1 cellular context compared by ENCODE assay signal in the genomic region with DNA sequence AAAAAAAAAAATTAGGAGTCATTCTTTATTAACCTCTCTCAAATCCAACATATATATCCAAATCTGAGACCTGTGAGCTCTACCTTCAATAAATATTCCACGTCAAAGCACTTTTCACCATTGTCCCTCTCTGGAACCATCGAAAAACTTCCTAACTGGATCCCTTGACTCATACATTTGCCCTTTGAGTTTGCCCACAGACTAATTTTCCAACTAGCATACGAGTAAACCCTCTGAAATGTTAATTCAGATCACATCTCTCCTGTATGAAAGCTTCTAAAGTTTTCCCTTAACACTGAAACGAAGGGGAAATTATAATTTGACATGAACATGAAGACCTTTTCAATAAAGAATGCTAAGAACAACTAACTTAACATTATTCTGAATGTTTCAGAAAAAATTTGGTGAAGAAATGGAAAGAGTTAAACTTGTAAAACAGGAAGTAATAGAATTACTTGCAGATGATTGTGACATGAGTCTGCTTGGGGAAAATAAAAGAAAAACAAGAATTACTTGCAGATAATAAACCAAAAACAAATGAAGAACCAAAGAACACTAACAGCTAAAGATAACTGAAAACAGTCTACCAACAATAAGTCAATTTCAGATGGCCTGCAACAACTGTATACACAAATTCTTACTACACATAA.
TF ChIP-seq lines count a peak whose summit lies in the region.

No MANE protein-coding gene starts in this region.

TF ChIP-seq in IMR-90, 13 proteins besides CTCF, POLR2A, EP300 and RAD21 (continued from another document):
- TF ChIP-seq, protein P1, sequence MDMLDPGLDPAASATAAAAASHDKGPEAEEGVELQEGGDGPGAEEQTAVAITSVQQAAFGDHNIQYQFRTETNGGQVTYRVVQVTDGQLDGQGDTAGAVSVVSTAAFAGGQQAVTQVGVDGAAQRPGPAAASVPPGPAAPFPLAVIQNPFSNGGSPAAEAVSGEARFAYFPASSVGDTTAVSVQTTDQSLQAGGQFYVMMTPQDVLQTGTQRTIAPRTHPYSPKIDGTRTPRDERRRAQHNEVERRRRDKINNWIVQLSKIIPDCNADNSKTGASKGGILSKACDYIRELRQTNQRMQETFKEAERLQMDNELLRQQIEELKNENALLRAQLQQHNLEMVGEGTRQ (IDR thresholded peaks at IDR 0.05; ENCODE audit: low read depth, low read length): no peak
- TF ChIP-seq, protein P2, sequence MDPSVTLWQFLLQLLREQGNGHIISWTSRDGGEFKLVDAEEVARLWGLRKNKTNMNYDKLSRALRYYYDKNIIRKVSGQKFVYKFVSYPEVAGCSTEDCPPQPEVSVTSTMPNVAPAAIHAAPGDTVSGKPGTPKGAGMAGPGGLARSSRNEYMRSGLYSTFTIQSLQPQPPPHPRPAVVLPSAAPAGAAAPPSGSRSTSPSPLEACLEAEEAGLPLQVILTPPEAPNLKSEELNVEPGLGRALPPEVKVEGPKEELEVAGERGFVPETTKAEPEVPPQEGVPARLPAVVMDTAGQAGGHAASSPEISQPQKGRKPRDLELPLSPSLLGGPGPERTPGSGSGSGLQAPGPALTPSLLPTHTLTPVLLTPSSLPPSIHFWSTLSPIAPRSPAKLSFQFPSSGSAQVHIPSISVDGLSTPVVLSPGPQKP (IDR thresholded peaks at IDR 0.05; ENCODE audit: borderline replicate concordance, low read depth, low read length): no peak
- TF ChIP-seq MXI1 (IDR thresholded peaks at IDR 0.05; ENCODE audit: borderline replicate concordance, low read depth, low read length): no peak
- no peak for TF ChIP-seq CHD1 (IDR thresholded peaks at IDR 0.05; ENCODE audit: low read depth, low read length)
- no peak for TF ChIP-seq BHLHE40 (IDR thresholded peaks at IDR 0.05; ENCODE audit: low read depth, low read length)
